In the genomic region with DNA sequence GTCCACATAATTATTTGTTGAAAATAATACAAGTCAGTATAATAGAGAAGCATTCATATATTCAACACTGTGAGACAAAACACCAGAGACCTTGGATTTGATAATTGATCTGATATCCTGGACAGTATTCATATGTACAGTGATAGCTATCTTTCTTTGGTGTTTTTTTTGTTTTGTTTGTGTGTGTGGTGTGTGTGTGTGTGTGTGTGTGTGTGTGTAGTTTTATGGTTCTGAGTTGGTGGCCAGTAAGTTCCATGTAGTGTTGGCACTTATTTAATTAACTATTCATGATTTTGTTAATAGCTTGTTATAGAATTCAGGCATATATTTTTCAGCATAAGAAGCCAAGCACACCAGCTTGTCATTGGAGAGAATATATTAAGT, we compare ENCODE assay signal across 15 cellular contexts. TPM values are rescaled to one million over a fixed set of nuclear protein-coding genes. Genes with fewer than 3 reads are reported as not detected.
DNase-seq lines count a peak whose midpoint lies in the region; ATAC-seq and TF ChIP-seq lines count a peak whose summit lies in the region.
"Had no signal": no experiment of that assay in that cellular context is flagged by ENCODE, and none has a peak within 500 bp of the region (broad histone marks: within the 10 kb centered on the region; RNA-seq: fewer than 3 reads in every experiment).

No MANE protein-coding gene starts in this region.

- H3K4me3 ChIP-seq in OCI-LY3 (ENCODE audit: low read length), result peak overlapping the region; percentile 91; the same call in 1 of the 2 replicates
- H3K4me3 ChIP-seq: A549, upper lobe of right lung had no signal

- ATAC-seq in activated naive CD4-positive, alpha-beta T cell treated with anti-CD3 and anti-CD28 coated beads, Interleukin-2, amount 50 U/mL, for 72 hours, result no peak
- ATAC-seq: A549, left cardiac atrium had no signal

- intact Hi-C loops in CD14-positive monocyte (cut with micrococcal nuclease), result loop anchor here in 1 of 2 donors (10.0 kb wide), 1 partner anchor 91 kb away; the partner anchor contains the start of gene DNMT1

- H3K27me3 ChIP-seq in OCI-LY3 (ENCODE audit: low read depth, low read length), result no peaks in the 10 kb centered on the region
- H3K27me3 ChIP-seq: upper lobe of right lung had no signal

- peaks cover 47% of the 10 kb centered on the region for H3K4me1 ChIP-seq in OCI-LY3 (ENCODE audit: low read length)

- H3K4me2 ChIP-seq in OCI-LY3 (ENCODE audit: low read length), result peak overlapping the region; percentile 66
- H3K4me2 ChIP-seq: A549 had no signal

- H3K36me3 Mint-ChIP-seq in activated CD4-positive, alpha-beta T cell treated with anti-CD3 and anti-CD28 coated beads, Interleukin-2, amount 10 ng/mL, durations not matched to agents 7 days and 5 days (ENCODE audit: low read depth), result peaks cover 19% of the 10 kb centered on the region
- H3K36me3 Mint-ChIP-seq in activated naive CD4-positive, alpha-beta T cell treated with anti-CD3 and anti-CD28 coated beads, Interleukin-2, amount 50 U/mL, for 72 hours, result peaks cover 17 to 28% of the 10 kb centered on the region in 2 donors
- H3K36me3 Mint-ChIP-seq in neural crest cell (ENCODE audit: low read depth) (peaks cover 5% of the 10 kb centered on the region), CD14-positive monocyte (peaks cover 19 to 22% of the 10 kb centered on the region in 2 donors)

- H3K79me2 ChIP-seq in OCI-LY3 (ENCODE audit: low read length), result peaks cover 32% of the 10 kb centered on the region

- no peaks in the 10 kb centered on the region for H3K27me3 Mint-ChIP-seq in activated CD4-positive, alpha-beta T cell treated with anti-CD3 and anti-CD28 coated beads, Interleukin-2, amount 10 ng/mL, durations not matched to agents 7 days and 5 days
- peaks cover 8% of the 10 kb centered on the region for H3K27me3 Mint-ChIP-seq in neural crest cell (ENCODE audit: low read depth)
- H3K27me3 Mint-ChIP-seq in CD14-positive monocyte (ENCODE audit: low read depth in 3 of 3), result peaks cover 3 to 6% (median 3%) of the 10 kb centered on the region in 3 donors

- H3K4me1 Mint-ChIP-seq in activated CD4-positive, alpha-beta T cell treated with anti-CD3 and anti-CD28 coated beads, Interleukin-2, amount 10 ng/mL, durations not matched to agents 7 days and 5 days, result peaks cover 58% of the 10 kb centered on the region
- H3K4me1 Mint-ChIP-seq in neural crest cell (peaks cover 9% of the 10 kb centered on the region), CD14-positive monocyte (peaks cover 41% of the 10 kb centered on the region)

- peak overlapping the region; percentile 27 for H2AFZ ChIP-seq in OCI-LY3 (ENCODE audit: low read depth, low read length)

- H4K20me1 ChIP-seq in OCI-LY3 (ENCODE audit: insufficient read depth, low read length), result no peaks in the 10 kb centered on the region

- no peak for TF ChIP-seq CTCF in OCI-LY3 (IDR thresholded peaks at IDR 0.05; ENCODE audit: low read depth, low read length)
- no peak for TF ChIP-seq CTCF in neural crest cell (conservative IDR thresholded peaks at IDR 0.05)
- no peak for TF ChIP-seq CTCF in CD14-positive monocyte (IDR thresholded peaks at IDR 0.05)

- H3K9me3 Mint-ChIP-seq in activated CD4-positive, alpha-beta T cell treated with anti-CD3 and anti-CD28 coated beads, Interleukin-2, amount 10 ng/mL, durations not matched to agents 7 days and 5 days, result no peaks in the 10 kb centered on the region
- H3K9me3 Mint-ChIP-seq in activated naive CD4-positive, alpha-beta T cell treated with anti-CD3 and anti-CD28 coated beads, Interleukin-2, amount 50 U/mL, for 72 hours, result no peaks in the 10 kb centered on the region
- H3K9me3 Mint-ChIP-seq in neural crest cell, result no peaks in the 10 kb centered on the region
- peaks cover 0 to 2% (median 0%) of the 10 kb centered on the region in 7 donors for H3K9me3 Mint-ChIP-seq in CD14-positive monocyte

- H3K27ac Mint-ChIP-seq in activated CD4-positive, alpha-beta T cell treated with anti-CD3 and anti-CD28 coated beads, Interleukin-2, amount 10 ng/mL, durations not matched to agents 7 days and 5 days, result peak overlapping the region; percentile 95
- peak overlapping the region; percentile 10 to 99 for H3K27ac Mint-ChIP-seq in activated naive CD4-positive, alpha-beta T cell treated with anti-CD3 and anti-CD28 coated beads, Interleukin-2, amount 50 U/mL, for 72 hours
- H3K27ac Mint-ChIP-seq in neural crest cell (ENCODE audit: unreplicated experiment) (no peak overlapping the region), CD14-positive monocyte (no peak overlapping the region)

- no peak for DNase-seq in activated CD4-positive, alpha-beta T cell treated with anti-CD3 and anti-CD28 coated beads, Interleukin-2, amount 10 ng/mL, durations not matched to agents 7 days and 5 days
- no peak for DNase-seq in activated CD4-positive, alpha-beta T cell treated with anti-CD3 and anti-CD28 coated beads for 48 hours
- DNase-seq in activated naive CD4-positive, alpha-beta T cell treated with anti-CD3 and anti-CD28 coated beads, Interleukin-2, amount 50 U/mL, for 72 hours (ENCODE audit: low spot score in 2 of 2), result no peak
- DNase-seq in neural crest cell (ENCODE audit: low read depth, low spot score) (no peak), NCI-H2081 (lab: John Stamatoyannopoulos, UW) (no peak), CD14-positive monocyte (ENCODE audit: low spot score) (no peak), SIG-M5 treated with dmso at 0.1 percent for 504 hours (lab: John Stamatoyannopoulos, UW; ENCODE audit: unreplicated experiment) (no peak)
- DNase-seq: left cardiac atrium, NCI-H2107, NCI-H526, T1000, upper lobe of right lung had no signal

- no peaks in the 10 kb centered on the region for H3K9me3 ChIP-seq in OCI-LY3 (ENCODE audit: insufficient read depth, low read length)
- H3K9me3 ChIP-seq: A549, upper lobe of right lung had no signal

- peak overlapping the region; percentile 79 for H3K27ac ChIP-seq in OCI-LY3 (ENCODE audit: low read length)
- H3K27ac ChIP-seq: A549 had no signal

- POLR2A ChIA-PET in activated CD4-positive, alpha-beta T cell treated with anti-CD3 and anti-CD28 coated beads, Interleukin-2, amount 10 ng/mL, durations not matched to agents 7 days and 5 days (lab: Charles Lee), result interaction anchor here (0.5 to 0.8 kb wide), 2 partner anchors 8 to 39 kb away, joined by 3 to 5 read pairs; no protein-coding TSS in a partner anchor

- peak overlapping the region; percentile 50; the same call in 1 of the 2 replicates for H3K9ac ChIP-seq in OCI-LY3 (ENCODE audit: low read length)

- CTCF ChIA-PET in activated CD4-positive, alpha-beta T cell treated with anti-CD3 and anti-CD28 coated beads, Interleukin-2, amount 10 ng/mL, durations not matched to agents 7 days and 5 days (lab: Charles Lee), result interaction anchor here (0.9 to 1.5 kb wide), 5 partner anchors 8 to 312 kb away, joined by 3 to 6 read pairs (median 4); no protein-coding TSS in a partner anchor

- H3K36me3 ChIP-seq in OCI-LY3 (replicated peaks; ENCODE audit: low read depth, low read length), result peaks cover 16% of the 10 kb centered on the region

- H3K4me3 Mint-ChIP-seq in activated CD4-positive, alpha-beta T cell treated with anti-CD3 and anti-CD28 coated beads, Interleukin-2, amount 10 ng/mL, durations not matched to agents 7 days and 5 days, result no peak overlapping the region
- H3K4me3 Mint-ChIP-seq in neural crest cell (peak overlapping the region; percentile 33), CD14-positive monocyte (no peak overlapping the region)

RNA-seq across cellular contexts. Expression of gene ANGPTL6, which starts 1.6 kb away (rescaled TPM):
- 1 to 10 TPM in 1 of 2 experiments, under 1 TPM in 1; 0.99 to 1.3 TPM for total RNA-seq in activated CD4-positive, alpha-beta T cell treated with anti-CD3 and anti-CD28 coated beads, Interleukin-2, amount 10 ng/mL, durations not matched to agents 7 days and 5 days
- total RNA-seq in activated naive CD4-positive, alpha-beta T cell treated with anti-CD3 and anti-CD28 coated beads, Interleukin-2, amount 50 U/mL, for 72 hours, result 10 to 100 TPM in 1 of 2 donors, 1 to 10 TPM in 1; 9.1 to 17.1 TPM
- not detected in 2 replicates for total RNA-seq in neural crest cell
- polyA plus RNA-seq in CD14-positive monocyte, result not detected
- total RNA-seq: posterior vena cava had no signal

RNA-seq across cellular contexts. Expression of gene PPAN, which starts 2.0 kb away (rescaled TPM):
- total RNA-seq in activated CD4-positive, alpha-beta T cell treated with anti-CD3 and anti-CD28 coated beads, Interleukin-2, amount 10 ng/mL, durations not matched to agents 7 days and 5 days, result 10 to 100 TPM; 77.8 to 77.9 TPM
- 100 to 1,000 TPM in 1 of 2 donors, 10 to 100 TPM in 1; 52.7 to 209 TPM for total RNA-seq in activated naive CD4-positive, alpha-beta T cell treated with anti-CD3 and anti-CD28 coated beads, Interleukin-2, amount 50 U/mL, for 72 hours
- 77.8 and 84.5 TPM in 2 replicates for total RNA-seq in neural crest cell
- polyA plus RNA-seq in CD14-positive monocyte, result 1 to 10 TPM; 7.2 to 7.6 TPM

RNA-seq across cellular contexts. Expression of gene P2RY11, which starts 7.4 kb away (rescaled TPM):
- total RNA-seq in activated CD4-positive, alpha-beta T cell treated with anti-CD3 and anti-CD28 coated beads, Interleukin-2, amount 10 ng/mL, durations not matched to agents 7 days and 5 days, result 10 to 100 TPM; 39.1 to 43.1 TPM
- 100 to 1,000 TPM in 1 of 2 donors, 10 to 100 TPM in 1; 18.1 to 101 TPM for total RNA-seq in activated naive CD4-positive, alpha-beta T cell treated with anti-CD3 and anti-CD28 coated beads, Interleukin-2, amount 50 U/mL, for 72 hours
- 25.9 and 26.9 TPM in 2 replicates for total RNA-seq in neural crest cell
- polyA plus RNA-seq in CD14-positive monocyte, result under 1 TPM; 0.50 to 0.69 TPM

RNA-seq across cellular contexts. Expression of gene EIF3G, which starts 15.6 kb away (rescaled TPM):
- 100 to 1,000 TPM; 228 to 230 TPM for total RNA-seq in activated CD4-positive, alpha-beta T cell treated with anti-CD3 and anti-CD28 coated beads, Interleukin-2, amount 10 ng/mL, durations not matched to agents 7 days and 5 days
- 100 to 1,000 TPM; 223 to 292 TPM for total RNA-seq in activated naive CD4-positive, alpha-beta T cell treated with anti-CD3 and anti-CD28 coated beads, Interleukin-2, amount 50 U/mL, for 72 hours
- total RNA-seq in neural crest cell, result 210 and 224 TPM in 2 replicates
- 100 to 1,000 TPM; 148 to 166 TPM for polyA plus RNA-seq in CD14-positive monocyte

RNA-seq across cellular contexts. Expression of gene SHFL, which starts 18.0 kb away (rescaled TPM):
- 100 to 1,000 TPM; 100 to 108 TPM for total RNA-seq in activated CD4-positive, alpha-beta T cell treated with anti-CD3 and anti-CD28 coated beads, Interleukin-2, amount 10 ng/mL, durations not matched to agents 7 days and 5 days
- total RNA-seq in activated naive CD4-positive, alpha-beta T cell treated with anti-CD3 and anti-CD28 coated beads, Interleukin-2, amount 50 U/mL, for 72 hours, result 10 to 100 TPM; 56.5 to 76.1 TPM
- total RNA-seq in neural crest cell, result 0.89 and 0.93 TPM in 2 replicates
- 10 to 100 TPM; 12.6 to 17.6 TPM for polyA plus RNA-seq in CD14-positive monocyte

Comparison
In these comparisons a context has a peak if more than half of its experiments do, and no peak if none do; other contexts are left out.
1. H3K27ac Mint-ChIP-seq: peak in activated CD4-positive, alpha-beta T cell treated with anti-CD3 and anti-CD28 coated beads, Interleukin-2, amount 10 ng/mL, durations not matched to agents 7 days and 5 days (single experiment) and activated naive CD4-positive, alpha-beta T cell treated with anti-CD3 and anti-CD28 coated beads, Interleukin-2, amount 50 U/mL, for 72 hours (2 of 2); none in neural crest cell (single experiment) and CD14-positive monocyte (0 of 7).